ENCODE assay signal across 23 cellular contexts in the genomic region with DNA sequence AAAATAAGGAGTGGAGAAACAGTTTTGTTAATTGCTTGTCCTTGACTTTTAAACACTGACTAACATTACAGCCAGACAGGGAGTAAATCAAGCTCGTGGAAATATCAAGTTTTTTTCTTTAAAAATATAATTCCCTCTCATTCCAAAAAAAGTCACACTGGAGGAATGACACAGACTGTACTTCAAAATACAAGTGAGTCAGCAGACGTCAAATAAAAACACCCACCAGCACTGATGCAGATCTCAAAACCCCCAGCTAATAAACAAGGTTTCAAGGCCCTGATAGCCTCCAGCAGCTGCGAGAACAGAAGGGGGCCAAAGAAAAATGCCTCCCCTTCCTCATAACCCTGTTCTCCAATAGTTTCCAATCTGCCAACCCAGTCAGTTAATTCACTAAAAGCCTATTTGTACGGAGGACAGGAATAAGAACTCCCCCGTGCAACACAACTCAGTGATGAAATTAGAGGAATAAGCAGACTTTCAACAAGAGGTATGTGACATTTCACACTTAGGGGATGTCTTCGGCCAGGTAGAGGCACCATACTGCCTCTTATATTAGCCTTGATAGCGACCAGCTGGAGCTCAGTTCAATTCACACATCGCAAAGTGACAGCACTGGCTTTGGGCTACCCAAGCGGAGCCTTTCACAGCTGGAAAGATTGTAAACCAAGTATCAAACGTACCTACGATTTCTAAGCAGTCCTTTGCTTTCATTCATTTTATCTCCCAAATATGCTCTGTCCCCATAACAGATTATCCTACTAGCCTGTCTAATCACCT.
"Had no signal": no experiment of that assay in that cellular context is flagged by ENCODE, and none has a peak within 500 bp of the region (broad histone marks: within the 10 kb centered on the region; RNA-seq: fewer than 3 reads in every experiment).

No MANE protein-coding gene starts in this region.

- H3K9me3 Mint-ChIP-seq: activated CD4-positive, alpha-beta T cell treated with anti-CD3 and anti-CD28 coated beads, Interleukin-2, amount 10 ng/mL, durations not matched to agents 24 days and 14 days; activated CD8-positive, alpha-beta T cell treated with anti-CD3 and anti-CD28 coated beads for 36 hours; activated naive CD8-positive, alpha-beta T cell treated with anti-CD3 and anti-CD28 coated beads, Interleukin-2, amount 10 ng/mL, durations not matched to agents 7 days and 5 days; activated T-helper 17 cell treated with anti-CD3 and anti-CD28 coated beads, Interleukin-2, amount 50 U/mL, for 72 hours; T-cell had no signal

- H3K9me3 ChIP-seq: gastrocnemius medialis, mucosa of descending colon, pancreas, transverse colon had no signal

- H3K27me3 Mint-ChIP-seq: activated CD4-positive, alpha-beta T cell treated with anti-CD3 and anti-CD28 coated beads, Interleukin-2, amount 10 ng/mL, durations not matched to agents 24 days and 14 days had no signal

- H3K4me1 ChIP-seq: gastrocnemius medialis, heart left ventricle, pancreas, transverse colon had no signal

- H3K27ac Mint-ChIP-seq: activated CD4-positive, alpha-beta T cell treated with anti-CD3 and anti-CD28 coated beads, Interleukin-2, amount 10 ng/mL, durations not matched to agents 24 days and 14 days; activated CD8-positive, alpha-beta T cell treated with anti-CD3 and anti-CD28 coated beads for 36 hours; activated naive CD8-positive, alpha-beta T cell treated with anti-CD3 and anti-CD28 coated beads, Interleukin-2, amount 10 ng/mL, durations not matched to agents 7 days and 5 days; activated T-helper 17 cell treated with anti-CD3 and anti-CD28 coated beads, Interleukin-2, amount 50 U/mL, for 72 hours; effector memory CD8-positive, alpha-beta T cell; naive thymus-derived CD8-positive, alpha-beta T cell; T-cell had no signal

- H3K4me3 ChIP-seq: gastrocnemius medialis, heart left ventricle, mucosa of descending colon, pancreas, transverse colon had no signal

- DNase-seq: activated CD4-positive, alpha-beta T cell treated with anti-CD3 and anti-CD28 coated beads, Interleukin-2, amount 10 ng/mL, durations not matched to agents 24 days and 14 days; activated CD4-positive, CD25-positive, alpha-beta regulatory T cell; activated CD8-positive, alpha-beta T cell treated with anti-CD3 and anti-CD28 coated beads for 36 hours; activated naive CD4-positive, alpha-beta T cell; activated naive CD8-positive, alpha-beta T cell treated with anti-CD3 and anti-CD28 coated beads, Interleukin-2, amount 10 ng/mL, durations not matched to agents 7 days and 5 days; activated T-cell treated with anti-CD3 and anti-CD28 coated beads, Interleukin-2, amount 50 U/mL, for 1 hour; aorta; dermis blood vessel endothelial cell; effector memory CD8-positive, alpha-beta T cell; gastrocnemius medialis; heart left ventricle; left ventricle myocardium superior; mucosa of descending colon; naive thymus-derived CD8-positive, alpha-beta T cell; pancreas; stimulated activated CD4-positive, alpha-beta T cell treated with anti-CD3 and anti-CD28 coated beads, Interleukin-1b, Interleukin-23, amount 100 ng/mL, for 48 hours; stimulated activated naive CD4-positive, alpha-beta T cell treated with Interleukin-2 at 50 U/mL for 16 hours; substantia nigra; T-cell; transverse colon had no signal

- H3K36me3 Mint-ChIP-seq: activated naive CD8-positive, alpha-beta T cell treated with anti-CD3 and anti-CD28 coated beads, Interleukin-2, amount 10 ng/mL, durations not matched to agents 7 days and 5 days; naive thymus-derived CD8-positive, alpha-beta T cell; T-cell had no signal

- H3K27me3 ChIP-seq: gastrocnemius medialis, heart left ventricle, pancreas, transverse colon had no signal

- H3K4me1 Mint-ChIP-seq: activated CD4-positive, alpha-beta T cell treated with anti-CD3 and anti-CD28 coated beads, Interleukin-2, amount 10 ng/mL, durations not matched to agents 24 days and 14 days; activated naive CD8-positive, alpha-beta T cell treated with anti-CD3 and anti-CD28 coated beads, Interleukin-2, amount 10 ng/mL, durations not matched to agents 7 days and 5 days; activated T-helper 17 cell treated with anti-CD3 and anti-CD28 coated beads, Interleukin-2, amount 50 U/mL, for 72 hours; naive thymus-derived CD8-positive, alpha-beta T cell; T-cell had no signal

- ATAC-seq: activated CD8-positive, alpha-beta T cell treated with anti-CD3 and anti-CD28 coated beads for 36 hours; activated T-helper 17 cell treated with anti-CD3 and anti-CD28 coated beads, Interleukin-2, amount 50 U/mL, for 72 hours; effector memory CD8-positive, alpha-beta T cell; gastrocnemius medialis; left ventricle myocardium superior; mucosa of descending colon; naive thymus-derived CD8-positive, alpha-beta T cell; pancreas; sciatic nerve; SK-N-SH treated with all-trans-retinoic acid at 6 μM for 48 hours; T-cell had no signal

- H3K27ac ChIP-seq: gastrocnemius medialis, heart left ventricle, pancreas, transverse colon had no signal

- H3K36me3 ChIP-seq: gastrocnemius medialis, heart left ventricle, pancreas, transverse colon had no signal

- H3K4me3 Mint-ChIP-seq: activated CD4-positive, alpha-beta T cell treated with anti-CD3 and anti-CD28 coated beads, Interleukin-2, amount 10 ng/mL, durations not matched to agents 24 days and 14 days; activated CD8-positive, alpha-beta T cell treated with anti-CD3 and anti-CD28 coated beads for 36 hours; activated naive CD8-positive, alpha-beta T cell treated with anti-CD3 and anti-CD28 coated beads, Interleukin-2, amount 10 ng/mL, durations not matched to agents 7 days and 5 days; activated T-helper 17 cell treated with anti-CD3 and anti-CD28 coated beads, Interleukin-2, amount 50 U/mL, for 72 hours; effector memory CD8-positive, alpha-beta T cell; naive thymus-derived CD8-positive, alpha-beta T cell; T-cell had no signal
